In genomic region chrX:24229967-24230366, GRCh38 we compare ENCODE assay signal across 1 cellular context.
TF ChIP-seq lines count a peak whose summit lies in the region.

No MANE protein-coding gene starts in this region.

TF ChIP-seq in H1, 55 proteins besides CTCF, POLR2A, EP300 and RAD21 (continued from another document):
- TF ChIP-seq BRCA1 (IDR thresholded peaks at IDR 0.05; ENCODE audit: low read depth, low read length), result no peak
- TF ChIP-seq RBBP5 (IDR thresholded peaks at IDR 0.05; ENCODE audit: borderline replicate concordance, low read depth, low read length), result no peak
- TF ChIP-seq CHD2 (IDR thresholded peaks at IDR 0.05; ENCODE audit: low read length), result no peak
- no peak for TF ChIP-seq ATF3 (IDR thresholded peaks at IDR 0.05; ENCODE audit: insufficient read depth, low read depth, low read length)
- no peak for TF ChIP-seq RFX5 (IDR thresholded peaks at IDR 0.05; ENCODE audit: borderline replicate concordance, low read depth, low read length)
- no peak for TF ChIP-seq EGR1 (IDR thresholded peaks at IDR 0.05; ENCODE audit: borderline replicate concordance, low read depth, low read length)
- TF ChIP-seq MAFK (IDR thresholded peaks at IDR 0.05; ENCODE audit: low read depth, low read length), result no peak
- no peak for TF ChIP-seq TEAD4 (IDR thresholded peaks at IDR 0.05; ENCODE audit: low read depth, low read length)
- TF ChIP-seq POLR2AphosphoS5 (IDR thresholded peaks at IDR 0.05; ENCODE audit: low read depth, low read length), result no peak
- TF ChIP-seq GTF2F1 (IDR thresholded peaks at IDR 0.05; ENCODE audit: borderline replicate concordance, low read depth, low read length), result no peak
- no peak for TF ChIP-seq YY1 (IDR thresholded peaks at IDR 0.05; ENCODE audit: low read depth, low read length)
- no peak for TF ChIP-seq KDM1A (IDR thresholded peaks at IDR 0.05; ENCODE audit: borderline replicate concordance, low read length)
- no peak for TF ChIP-seq ZNF274 (IDR thresholded peaks at IDR 0.05; ENCODE audit: borderline replicate concordance, extremely low read depth, low read length)
- TF ChIP-seq SIX5 (IDR thresholded peaks at IDR 0.05; ENCODE audit: low read depth, low read length), result no peak
- TF ChIP-seq SIN3A (conservative IDR thresholded peaks at IDR 0.05 in 1 of 2, IDR thresholded peaks at IDR 0.05 in 1 of 2; ENCODE audit: low read depth in 1 of 2, low read length in 2 of 2), result no peak
